In genomic region chr20:21266191-21266536, GRCh38 we compare ENCODE assay signal across 24 cellular contexts.
"Had no signal": no experiment of that assay in that cellular context is flagged by ENCODE, and none has a peak within 500 bp of the region (broad histone marks: within the 10 kb centered on the region; RNA-seq: fewer than 3 reads in every experiment).

No MANE protein-coding gene starts in this region.

- H3K9me3 Mint-ChIP-seq: activated CD4-positive, alpha-beta T cell treated with anti-CD3 and anti-CD28 coated beads, Interleukin-2, amount 10 ng/mL, durations not matched to agents 24 days and 14 days; activated CD8-positive, alpha-beta T cell treated with anti-CD3 and anti-CD28 coated beads for 36 hours; activated naive CD4-positive, alpha-beta T cell treated with anti-CD3 and anti-CD28 coated beads, Interleukin-2, amount 50 U/mL, for 72 hours; activated T-cell treated with anti-CD3 and anti-CD28 coated beads, Interleukin-2, amount 50 U/mL, for 24 hours; activated T-helper 2 cell treated with anti-CD3 and anti-CD28 coated beads, Interferon-gamma antibody, Interleukin-2, Interleukin-4, amounts not matched to agents 10 μg/mL and 5 μg/mL and 100 μg/mL, durations not matched to agents 14 hours and 24 hours and 36 hours; T-helper 1 cell treated with Interleukin-12 subunit alpha and Interleukin-12 subunit beta and Interleukin-4 antibody, amounts not matched to agents 30 μg/mL and 1 μg/mL, for 36 hours; T-helper 2 cell treated with Interferon-gamma antibody and Interleukin-4, amounts not matched to agents 5 μg/mL and 100 μg/mL, for 36 hours had no signal

- DNase-seq: activated CD4-positive, alpha-beta T cell treated with anti-CD3 and anti-CD28 coated beads, Interleukin-2, amount 10 ng/mL, durations not matched to agents 24 days and 14 days; activated CD4-positive, alpha-beta T cell treated with anti-CD3 and anti-CD28 coated beads, Interleukin-2, amount 50 U/mL, for 4 hours; activated CD8-positive, alpha-beta T cell treated with anti-CD3 and anti-CD28 coated beads for 36 hours; activated gamma-delta T cell; activated naive CD4-positive, alpha-beta T cell treated with Interleukin-2 at 50 U/mL for 16 hours; activated T-cell treated with anti-CD3 and anti-CD28 coated beads, Interleukin-2, amount 50 U/mL, for 24 hours; adrenal gland; caudate nucleus; cerebellar nuclear complex; Kasumi-1; MG63; NCI-H1048; NCI-H1105 treated with DMSO at 0.1 percent for 48 hours; NCI-H1694; NCI-H1930; NCI-H446 treated with DMSO at 0.1 percent for 48 hours; SHP77 had no signal

- H3K9me3 ChIP-seq: adrenal gland, MG63, SJCRH30 had no signal

- H3K36me3 ChIP-seq: adrenal gland, MG63, SJCRH30 had no signal

- H3K4me1 ChIP-seq: adrenal gland, SJCRH30 had no signal

- H3K36me3 Mint-ChIP-seq: activated naive CD4-positive, alpha-beta T cell treated with anti-CD3 and anti-CD28 coated beads, Interleukin-2, amount 50 U/mL, for 72 hours; brain had no signal

- H3K27me3 Mint-ChIP-seq: activated CD8-positive, alpha-beta T cell treated with anti-CD3 and anti-CD28 coated beads for 36 hours had no signal

- H3K4me3 Mint-ChIP-seq: activated CD4-positive, alpha-beta T cell treated with anti-CD3 and anti-CD28 coated beads, Interleukin-2, amount 10 ng/mL, durations not matched to agents 24 days and 14 days; activated CD8-positive, alpha-beta T cell treated with anti-CD3 and anti-CD28 coated beads for 36 hours; activated T-cell treated with anti-CD3 and anti-CD28 coated beads, Interleukin-2, amount 50 U/mL, for 24 hours; brain; T-helper 1 cell treated with Interleukin-12 subunit alpha and Interleukin-12 subunit beta and Interleukin-4 antibody, amounts not matched to agents 30 μg/mL and 1 μg/mL, for 36 hours; T-helper 2 cell treated with Interferon-gamma antibody and Interleukin-4, amounts not matched to agents 5 μg/mL and 100 μg/mL, for 36 hours had no signal

- H3K4me3 ChIP-seq: adrenal gland, MG63, SJCRH30, SK-N-MC had no signal

- H3K27me3 ChIP-seq: adrenal gland, MG63 had no signal

- H3K4me1 Mint-ChIP-seq: activated CD4-positive, alpha-beta T cell treated with anti-CD3 and anti-CD28 coated beads, Interleukin-2, amount 10 ng/mL, durations not matched to agents 24 days and 14 days; brain had no signal

- H3K27ac ChIP-seq: adrenal gland, SJCRH30, SK-N-MC had no signal

- H3K27ac Mint-ChIP-seq: activated CD4-positive, alpha-beta T cell treated with anti-CD3 and anti-CD28 coated beads, Interleukin-2, amount 10 ng/mL, durations not matched to agents 24 days and 14 days; activated CD8-positive, alpha-beta T cell treated with anti-CD3 and anti-CD28 coated beads for 36 hours; activated naive CD4-positive, alpha-beta T cell treated with anti-CD3 and anti-CD28 coated beads, Interleukin-2, amount 50 U/mL, for 72 hours; activated T-cell treated with anti-CD3 and anti-CD28 coated beads, Interleukin-2, amount 50 U/mL, for 24 hours; activated T-helper 2 cell treated with anti-CD3 and anti-CD28 coated beads, Interferon-gamma antibody, Interleukin-2, Interleukin-4, amounts not matched to agents 10 μg/mL and 5 μg/mL and 100 μg/mL, durations not matched to agents 14 hours and 24 hours and 36 hours; T-helper 1 cell treated with Interleukin-12 subunit alpha and Interleukin-12 subunit beta and Interleukin-4 antibody, amounts not matched to agents 30 μg/mL and 1 μg/mL, for 36 hours; T-helper 2 cell treated with Interferon-gamma antibody and Interleukin-4, amounts not matched to agents 5 μg/mL and 100 μg/mL, for 36 hours had no signal
